1 cellular context compared by ENCODE assay signal in the genomic region with DNA sequence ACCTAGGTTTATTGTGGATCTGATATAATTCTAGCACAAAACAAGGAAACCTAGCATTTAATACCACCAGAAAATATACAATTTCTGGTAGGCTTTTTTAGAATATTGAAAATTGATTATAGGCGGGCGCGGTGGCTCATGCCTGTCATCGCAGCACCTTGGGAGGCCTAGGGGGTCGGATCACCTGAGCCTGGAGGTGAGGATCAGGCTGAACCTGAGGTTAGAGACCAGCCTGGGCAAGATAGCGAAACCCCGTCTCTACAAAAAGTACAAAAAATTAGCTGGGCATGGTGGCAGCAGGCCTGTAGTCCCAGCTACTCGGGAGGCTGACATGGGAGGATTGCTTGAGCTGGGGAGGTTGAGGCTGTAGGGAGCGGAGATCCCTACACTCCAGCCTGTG.
TF ChIP-seq lines count a peak whose summit lies in the region.

No MANE protein-coding gene starts in this region.

TF ChIP-seq in GM12878, 131 proteins besides CTCF, POLR2A, EP300 and RAD21 (continued from another document):
- TF ChIP-seq, protein P1, sequence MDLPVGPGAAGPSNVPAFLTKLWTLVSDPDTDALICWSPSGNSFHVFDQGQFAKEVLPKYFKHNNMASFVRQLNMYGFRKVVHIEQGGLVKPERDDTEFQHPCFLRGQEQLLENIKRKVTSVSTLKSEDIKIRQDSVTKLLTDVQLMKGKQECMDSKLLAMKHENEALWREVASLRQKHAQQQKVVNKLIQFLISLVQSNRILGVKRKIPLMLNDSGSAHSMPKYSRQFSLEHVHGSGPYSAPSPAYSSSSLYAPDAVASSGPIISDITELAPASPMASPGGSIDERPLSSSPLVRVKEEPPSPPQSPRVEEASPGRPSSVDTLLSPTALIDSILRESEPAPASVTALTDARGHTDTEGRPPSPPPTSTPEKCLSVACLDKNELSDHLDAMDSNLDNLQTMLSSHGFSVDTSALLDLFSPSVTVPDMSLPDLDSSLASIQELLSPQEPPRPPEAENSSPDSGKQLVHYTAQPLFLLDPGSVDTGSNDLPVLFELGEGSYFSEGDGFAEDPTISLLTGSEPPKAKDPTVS (IDR thresholded peaks at IDR 0.05; ENCODE audit: low read depth, low read length), result no peak
- TF ChIP-seq YBX1 (IDR thresholded peaks at IDR 0.05), result no peak
- no peak for TF ChIP-seq NR2C2 (IDR thresholded peaks at IDR 0.05; ENCODE audit: borderline replicate concordance, control insufficient read depth, insufficient read length, low read depth)
- TF ChIP-seq, protein P2, sequence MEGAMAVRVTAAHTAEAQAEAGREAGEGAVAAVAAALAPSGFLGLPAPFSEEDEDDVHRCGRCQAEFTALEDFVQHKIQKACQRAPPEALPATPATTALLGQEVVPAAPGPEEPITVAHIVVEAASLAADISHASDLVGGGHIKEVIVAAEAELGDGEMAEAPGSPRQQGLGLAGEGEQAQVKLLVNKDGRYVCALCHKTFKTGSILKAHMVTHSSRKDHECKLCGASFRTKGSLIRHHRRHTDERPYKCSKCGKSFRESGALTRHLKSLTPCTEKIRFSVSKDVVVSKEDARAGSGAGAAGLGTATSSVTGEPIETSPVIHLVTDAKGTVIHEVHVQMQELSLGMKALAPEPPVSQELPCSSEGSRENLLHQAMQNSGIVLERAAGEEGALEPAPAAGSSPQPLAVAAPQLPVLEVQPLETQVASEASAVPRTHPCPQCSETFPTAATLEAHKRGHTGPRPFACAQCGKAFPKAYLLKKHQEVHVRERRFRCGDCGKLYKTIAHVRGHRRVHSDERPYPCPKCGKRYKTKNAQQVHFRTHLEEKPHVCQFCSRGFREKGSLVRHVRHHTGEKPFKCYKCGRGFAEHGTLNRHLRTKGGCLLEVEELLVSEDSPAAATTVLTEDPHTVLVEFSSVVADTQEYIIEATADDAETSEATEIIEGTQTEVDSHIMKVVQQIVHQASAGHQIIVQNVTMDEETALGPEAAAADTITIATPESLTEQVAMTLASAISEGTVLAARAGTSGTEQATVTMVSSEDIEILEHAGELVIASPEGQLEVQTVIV (IDR thresholded peaks at IDR 0.05; ENCODE audit: borderline replicate concordance, partially characterized antibody), result no peak
TF ChIP-seq in GM12878: peak in this region for 0.
